8 cellular contexts compared by ENCODE assay signal in the genomic region with DNA sequence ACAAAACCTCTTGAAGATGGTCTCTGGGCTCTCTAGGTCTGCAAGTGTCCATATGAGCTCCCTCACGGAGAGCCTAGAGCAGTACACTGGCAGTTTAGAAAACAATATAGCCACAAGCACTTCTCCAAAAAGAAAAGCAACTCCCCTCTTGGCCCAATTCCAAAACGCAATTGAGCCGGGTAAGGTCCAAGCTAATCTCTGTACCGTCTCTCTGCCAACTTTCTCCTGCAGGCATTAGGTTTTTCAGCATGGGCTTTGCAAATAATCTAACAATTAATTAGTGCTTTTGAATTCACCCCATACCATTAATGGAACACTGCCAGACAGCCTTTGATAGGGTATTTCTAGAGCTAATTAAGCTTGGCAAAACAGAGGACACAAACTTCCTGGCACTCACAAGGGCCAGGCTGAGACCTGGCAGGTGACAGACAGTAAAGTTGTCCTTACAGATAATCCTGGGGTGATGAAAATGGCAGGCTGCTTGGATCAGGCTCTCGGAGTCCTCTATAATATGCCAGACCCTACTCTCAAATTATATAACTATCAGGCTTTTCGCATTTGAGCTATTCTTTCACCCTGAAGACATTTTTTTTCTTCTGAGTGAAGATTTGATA. TPM values are rescaled to one million over a fixed set of nuclear protein-coding genes. Genes with fewer than 3 reads are reported as not detected.
A peak's percentile ranks its signal among the peaks of the same experiment; 100 is the strongest.
DNase-seq lines count a peak whose midpoint lies in the region; ATAC-seq, FAIRE-seq and TF ChIP-seq lines count a peak whose summit lies in the region.

No MANE protein-coding gene starts in this region.

- H3K9me3 ChIP-seq in PC-3 (ENCODE audit: low read length) = peaks cover 10% of the 10 kb centered on the region; the same call in 1 of the 2 replicates

- CTCF ChIA-PET in PC-3 (lab: Charles Lee) = interaction anchor here (0.6 to 1.3 kb wide), 2 partner anchors 38 to 43 kb away, joined by 5 to 13 read pairs; no protein-coding TSS in a partner anchor

- H3K4me3 ChIP-seq in PC-3 (ENCODE audit: low read length) (no peak overlapping the region), skin epidermis (no peak overlapping the region)

- ATAC-seq in PC-3 = peak; percentile 4; the same call in 1 of the 2 replicates
- no peak for ATAC-seq in HG03520 (IDR thresholded peaks at IDR 0.05; ENCODE audit: unreplicated experiment)

- H3K9ac ChIP-seq in PC-3 (ENCODE audit: low read length) = no peak overlapping the region

- TF ChIP-seq POLR2A in GM12892 (IDR thresholded peaks at IDR 0.05; ENCODE audit: low read depth, low read length) = no peak

- peaks cover 30% of the 10 kb centered on the region for H3K4me1 ChIP-seq in PC-3 (ENCODE audit: insufficient read depth, low read length)

- peaks cover 10% of the 10 kb centered on the region for H3F3A ChIP-seq in PC-3 (ENCODE audit: low read length, unreplicated experiment)

- H3K36me3 ChIP-seq in PC-3 (ENCODE audit: low read depth, low read length) = peaks cover 9% of the 10 kb centered on the region; the same call in 1 of the 2 replicates

- no peaks in the 10 kb centered on the region for H3K27me3 ChIP-seq in PC-3 (ENCODE audit: low read length)

- no peaks in the 10 kb centered on the region for H4K20me1 ChIP-seq in PC-3 (ENCODE audit: low read length)

- no peaks in the 10 kb centered on the region for H3K79me2 ChIP-seq in PC-3 (ENCODE audit: low read length)

- DNase-seq in PC-3 = peak; percentile 59
- DNase-seq in foreskin melanocyte = peak; percentile 45
- no peak for DNase-seq in GOT3 (lab: John Stamatoyannopoulos, UW)
- DNase-seq in GM12892 (ENCODE audit: insufficient read length) = no peak
- no peak for DNase-seq in 8988T

- no peak for FAIRE-seq in GM12892 (lab: Jason Lieb, UNC)

- intact Hi-C loops in PC-3 (cut with micrococcal nuclease) = no loop called here

- H3K9me2 ChIP-seq in PC-3 (replicated peaks; ENCODE audit: low read length) = no peaks in the 10 kb centered on the region

- H3K4me2 ChIP-seq in PC-3 (ENCODE audit: low read length) = peak overlapping the region; percentile 54

- TF ChIP-seq EP300 in Ishikawa (IDR thresholded peaks at IDR 0.05; ENCODE audit: borderline replicate concordance) = 0 out of 2 replicates have a peak, but pooled peaks have one; percentile 27

- H2AFZ ChIP-seq in PC-3 (ENCODE audit: low read length) = peak overlapping the region; percentile 33

- no peak for TF ChIP-seq CTCF in PC-3 (conservative IDR thresholded peaks at IDR 0.05; ENCODE audit: low read depth, low read length)

- POLR2A ChIA-PET in PC-3 (lab: Charles Lee; ENCODE audit: unreplicated experiment) = interaction anchor here (0.9 kb wide), 1 partner anchor 198 kb away, joined by 10 read pairs; no protein-coding TSS in a partner anchor

- no peak for TF ChIP-seq RAD21 in Ishikawa (IDR thresholded peaks at IDR 0.05; ENCODE audit: low read depth)

- peak overlapping the region; percentile 69; the same call in 1 of the 2 replicates for H3K27ac ChIP-seq in PC-3 (ENCODE audit: low read length)
- peak overlapping the region in 12 of 21 experiments; percentile 23 to 78 (median 42) for H3K27ac ChIP-seq in skin epidermis

- BruUV-seq in PC-3 (replicated peaks; lab: Mats Ljungman, UMichigan) = no TSS peak

TF ChIP-seq in Ishikawa, 13 proteins besides CTCF, POLR2A, EP300 and RAD21:
- TF ChIP-seq, protein P1, sequence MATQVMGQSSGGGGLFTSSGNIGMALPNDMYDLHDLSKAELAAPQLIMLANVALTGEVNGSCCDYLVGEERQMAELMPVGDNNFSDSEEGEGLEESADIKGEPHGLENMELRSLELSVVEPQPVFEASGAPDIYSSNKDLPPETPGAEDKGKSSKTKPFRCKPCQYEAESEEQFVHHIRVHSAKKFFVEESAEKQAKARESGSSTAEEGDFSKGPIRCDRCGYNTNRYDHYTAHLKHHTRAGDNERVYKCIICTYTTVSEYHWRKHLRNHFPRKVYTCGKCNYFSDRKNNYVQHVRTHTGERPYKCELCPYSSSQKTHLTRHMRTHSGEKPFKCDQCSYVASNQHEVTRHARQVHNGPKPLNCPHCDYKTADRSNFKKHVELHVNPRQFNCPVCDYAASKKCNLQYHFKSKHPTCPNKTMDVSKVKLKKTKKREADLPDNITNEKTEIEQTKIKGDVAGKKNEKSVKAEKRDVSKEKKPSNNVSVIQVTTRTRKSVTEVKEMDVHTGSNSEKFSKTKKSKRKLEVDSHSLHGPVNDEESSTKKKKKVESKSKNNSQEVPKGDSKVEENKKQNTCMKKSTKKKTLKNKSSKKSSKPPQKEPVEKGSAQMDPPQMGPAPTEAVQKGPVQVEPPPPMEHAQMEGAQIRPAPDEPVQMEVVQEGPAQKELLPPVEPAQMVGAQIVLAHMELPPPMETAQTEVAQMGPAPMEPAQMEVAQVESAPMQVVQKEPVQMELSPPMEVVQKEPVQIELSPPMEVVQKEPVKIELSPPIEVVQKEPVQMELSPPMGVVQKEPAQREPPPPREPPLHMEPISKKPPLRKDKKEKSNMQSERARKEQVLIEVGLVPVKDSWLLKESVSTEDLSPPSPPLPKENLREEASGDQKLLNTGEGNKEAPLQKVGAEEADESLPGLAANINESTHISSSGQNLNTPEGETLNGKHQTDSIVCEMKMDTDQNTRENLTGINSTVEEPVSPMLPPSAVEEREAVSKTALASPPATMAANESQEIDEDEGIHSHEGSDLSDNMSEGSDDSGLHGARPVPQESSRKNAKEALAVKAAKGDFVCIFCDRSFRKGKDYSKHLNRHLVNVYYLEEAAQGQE (IDR thresholded peaks at IDR 0.05; ENCODE audit: low read depth) = no peak
- no peak; the same call in 1 of the 2 replicates for TF ChIP-seq TEAD4 (IDR thresholded peaks at IDR 0.05)
- no peak for TF ChIP-seq CREB1 (IDR thresholded peaks at IDR 0.05; ENCODE audit: low read depth)
- TF ChIP-seq CEBPB (IDR thresholded peaks at IDR 0.05) = no peak
- TF ChIP-seq EGR1 (IDR thresholded peaks at IDR 0.05) = no peak
- TF ChIP-seq, protein P2, sequence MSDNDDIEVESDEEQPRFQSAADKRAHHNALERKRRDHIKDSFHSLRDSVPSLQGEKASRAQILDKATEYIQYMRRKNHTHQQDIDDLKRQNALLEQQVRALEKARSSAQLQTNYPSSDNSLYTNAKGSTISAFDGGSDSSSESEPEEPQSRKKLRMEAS (IDR thresholded peaks at IDR 0.05) = no peak
- peak; percentile 95 for TF ChIP-seq NFIC (IDR thresholded peaks at IDR 0.05)
- 0 out of 2 replicates have a peak, but pooled peaks have one; percentile 20 for TF ChIP-seq TCF12 (IDR thresholded peaks at IDR 0.05; ENCODE audit: low read depth)
- TF ChIP-seq ZBTB7A (IDR thresholded peaks at IDR 0.05; ENCODE audit: low read depth) = no peak

RNA-seq across cellular contexts. Expression of a gene that starts 39.8 kb away (rescaled TPM):
- total RNA-seq in PC-3 (2014; rRNA removed) = 2.8 and 3.0 TPM in 2 replicates
- polyA plus RNA-seq in GM12892 (2012; ENCODE audit: missing spikeins) = 4.8 TPM

Comparison
In these comparisons a context has a peak if more than half of its experiments do, and no peak if none do; other contexts are left out.
1. DNase-seq: peak in PC-3 (single experiment) and foreskin melanocyte (single experiment); none in GOT3 (single experiment), GM12892 (single experiment) and 8988T (single experiment).